9 cellular contexts compared by ENCODE assay signal in genomic region chrX:4547218-4547836, GRCh38.
DNase-seq lines count a peak whose midpoint lies in the region; ATAC-seq and TF ChIP-seq lines count a peak whose summit lies in the region.
"Had no signal": no experiment of that assay in that cellular context is flagged by ENCODE, and none has a peak within 500 bp of the region (broad histone marks: within the 10 kb centered on the region; RNA-seq: fewer than 3 reads in every experiment).

No MANE protein-coding gene starts in this region.

- no peaks in the 10 kb centered on the region for H3K36me3 ChIP-seq in HEK293 (ENCODE audit: control insufficient read depth in 2 of 2, insufficient read depth in 1 of 2, low read length in 2 of 2)

- no peak overlapping the region for H3K27ac Mint-ChIP-seq in activated naive CD8-positive, alpha-beta T cell treated with anti-CD3 and anti-CD28 coated beads, Interleukin-2, amount 10 ng/mL, durations not matched to agents 7 days and 5 days

- H3K4me3 Mint-ChIP-seq in activated naive CD8-positive, alpha-beta T cell treated with anti-CD3 and anti-CD28 coated beads, Interleukin-2, amount 10 ng/mL, durations not matched to agents 7 days and 5 days: no peak overlapping the region

- DNase-seq in NCI-H2107 treated with DMSO at 0.1 percent for 48 hours (lab: John Stamatoyannopoulos, UW; ENCODE audit: unreplicated experiment) (peak; percentile 0), NCI-H2107 (lab: John Stamatoyannopoulos, UW) (no peak), NCI-H774 (lab: John Stamatoyannopoulos, UW) (peak; percentile 9), left cardiac atrium (peak; percentile 20), renal cortical epithelial cell (ENCODE audit: low read depth) (peak; percentile 7), SHP77 treated with DMSO at 0.1 percent for 48 hours (lab: John Stamatoyannopoulos, UW) (no peak)
- DNase-seq in activated naive CD8-positive, alpha-beta T cell treated with anti-CD3 and anti-CD28 coated beads, Interleukin-2, amount 10 ng/mL, durations not matched to agents 7 days and 5 days: peak; percentile 26

- no peaks in the 10 kb centered on the region for H3K9me3 Mint-ChIP-seq in activated naive CD8-positive, alpha-beta T cell treated with anti-CD3 and anti-CD28 coated beads, Interleukin-2, amount 10 ng/mL, durations not matched to agents 7 days and 5 days

- no peak for ATAC-seq in activated naive CD8-positive, alpha-beta T cell treated with anti-CD3 and anti-CD28 coated beads, Interleukin-2, amount 10 ng/mL, durations not matched to agents 7 days and 5 days (ENCODE audit: low read depth)
- no peak for ATAC-seq in left cardiac atrium

- H3K4me3 ChIP-seq in HEK293 (ENCODE audit: low read depth, low read length): no peak overlapping the region

- POLR2A ChIA-PET in HEK293 (lab: Yijun Ruan, JAX): no interaction called here
- POLR2A ChIA-PET in activated naive CD8-positive, alpha-beta T cell treated with anti-CD3 and anti-CD28 coated beads, Interleukin-2, amount 10 ng/mL, durations not matched to agents 7 days and 5 days (lab: Charles Lee): no interaction called here

- no peaks in the 10 kb centered on the region for H3K4me1 ChIP-seq in HEK293 (ENCODE audit: control insufficient read depth, insufficient read depth, low read length)

- no peaks in the 10 kb centered on the region for H3K9me3 ChIP-seq in HEK293 (ENCODE audit: control insufficient read depth, insufficient read depth, low read depth, low read length)

- CTCF ChIA-PET in HEK293 (lab: Yijun Ruan, JAX): interaction anchor here (0.6 to 1.7 kb wide), 7 partner anchors 8 to 1330 kb away, joined by 3 to 8 read pairs (median 4); no protein-coding TSS in a partner anchor

- peaks cover 2% of the 10 kb centered on the region for H3K27me3 Mint-ChIP-seq in activated naive CD8-positive, alpha-beta T cell treated with anti-CD3 and anti-CD28 coated beads, Interleukin-2, amount 10 ng/mL, durations not matched to agents 7 days and 5 days

- no peak overlapping the region for H3K27ac ChIP-seq in HEK293 (ENCODE audit: extremely low read depth, low read depth, low read length)
- H3K27ac ChIP-seq: epithelial cell of prostate had no signal

- H3K36me3 Mint-ChIP-seq in activated naive CD8-positive, alpha-beta T cell treated with anti-CD3 and anti-CD28 coated beads, Interleukin-2, amount 10 ng/mL, durations not matched to agents 7 days and 5 days: no peaks in the 10 kb centered on the region

- intact Hi-C loops in left cardiac atrium (cut with DNase I): no loop called here

- H3K4me1 Mint-ChIP-seq in activated naive CD8-positive, alpha-beta T cell treated with anti-CD3 and anti-CD28 coated beads, Interleukin-2, amount 10 ng/mL, durations not matched to agents 7 days and 5 days: no peaks in the 10 kb centered on the region

- TF ChIP-seq CTCF in HEK293 (tag by site-specific recombination; IDR thresholded peaks at IDR 0.05): no peak

TF ChIP-seq in HEK293, 187 proteins besides CTCF, POLR2A, EP300 and RAD21:
- no peak for TF ChIP-seq ZFP41 (tag by site-specific recombination; IDR thresholded peaks at IDR 0.05; ENCODE audit: borderline replicate concordance)
- peak; percentile 30 for TF ChIP-seq ZNF654 (tag by site-specific recombination; IDR thresholded peaks at IDR 0.05; ENCODE audit: low read depth)

Comparison
In these comparisons a context has a peak if more than half of its experiments do, and no peak if none do; other contexts are left out.
1. DNase-seq: peak in NCI-H2107 treated with DMSO at 0.1 percent for 48 hours (single experiment), NCI-H774 (single experiment), activated naive CD8-positive, alpha-beta T cell treated with anti-CD3 and anti-CD28 coated beads, Interleukin-2, amount 10 ng/mL, durations not matched to agents 7 days and 5 days (single experiment), left cardiac atrium (single experiment) and renal cortical epithelial cell (single experiment); none in NCI-H2107 (single experiment) and SHP77 treated with DMSO at 0.1 percent for 48 hours (single experiment).